Comparison of ENCODE assay signal across 13 cellular contexts in genomic region chr9:115063058-115063850, GRCh38. TPM values are rescaled to one million over a fixed set of nuclear protein-coding genes. Genes with fewer than 3 reads are reported as not detected.
DNase-seq lines count a peak whose midpoint lies in the region; ATAC-seq and TF ChIP-seq lines count a peak whose summit lies in the region.
"Had no signal": no experiment of that assay in that cellular context is flagged by ENCODE, and none has a peak within 500 bp of the region (broad histone marks: within the 10 kb centered on the region; RNA-seq: fewer than 3 reads in every experiment).

No MANE protein-coding gene starts in this region.

- CTCF ChIA-PET in AG04449 (lab: Yijun Ruan, JAX) = interaction anchor here (1.0 to 5.4 kb wide), 3 partner anchors 51 to 461 kb away, joined by 3 to 29 read pairs (median 3); no protein-coding TSS in a partner anchor

- H3K4me3 ChIP-seq in AG04449 (ENCODE audit: low read depth, low read length) = no peak overlapping the region
- peak overlapping the region in 1 of 2 donors; percentile 23 for H3K4me3 ChIP-seq in muscle layer of colon (ENCODE audit: low read depth in 1 of 2, low read length in 2 of 2)

- no peak for TF ChIP-seq CTCF in AG04449 (IDR thresholded peaks at IDR 0.05; ENCODE audit: insufficient read depth, low read length, missing control alignments)

- H3K9ac ChIP-seq in muscle layer of colon (ENCODE audit: low read length) = peak overlapping the region; percentile 4

- ATAC-seq in esophagus mucosa = peak; percentile 38
- ATAC-seq in HG02642 (IDR thresholded peaks at IDR 0.05; ENCODE audit: poor library complexity, unreplicated experiment) = no peak
- ATAC-seq in GM18907 (IDR thresholded peaks at IDR 0.05; ENCODE audit: unreplicated experiment) = no peak
- ATAC-seq: activated naive CD8-positive, alpha-beta T cell treated with anti-CD3 and anti-CD28 coated beads, Interleukin-2, amount 50 U/mL, for 24 hours; effector memory CD8-positive, alpha-beta T cell had no signal

- peaks cover 57% of the 10 kb centered on the region for H3K4me1 ChIP-seq in muscle layer of colon (ENCODE audit: insufficient read depth, low read length)

- peak; percentile 47 for DNase-seq in AG04449 (ENCODE audit: low read depth, low spot score)
- DNase-seq in LHCN-M2 (ENCODE audit: low read depth) = peak; percentile 34
- no peak for DNase-seq in stimulated activated naive CD4-positive, alpha-beta T cell treated with Interleukin-2 at 50 U/mL for 16 hours (lab: John Stamatoyannopoulos, UW)
- DNase-seq in DMS79 treated with DMSO at 0.1 percent for 48 hours (lab: John Stamatoyannopoulos, UW) = no peak
- DNase-seq: ACHN; activated naive CD8-positive, alpha-beta T cell treated with anti-CD3 and anti-CD28 coated beads, Interleukin-2, amount 50 U/mL, for 24 hours; effector memory CD8-positive, alpha-beta T cell; islet precursor cell had no signal

- H3K27me3 ChIP-seq in muscle layer of colon (ENCODE audit: control insufficient read depth in 1 of 2, insufficient read depth in 2 of 2, low read length in 2 of 2) = no peaks in the 10 kb centered on the region

- no peaks in the 10 kb centered on the region for H3K9me3 ChIP-seq in muscle layer of colon (ENCODE audit: low read length)

- H3K27ac ChIP-seq in muscle layer of colon (ENCODE audit: low read depth, low read length) = peak overlapping the region; percentile 77

- peaks cover 58% of the 10 kb centered on the region for H3K36me3 ChIP-seq in muscle layer of colon (ENCODE audit: insufficient read depth, low read length)

- POLR2A ChIA-PET in AG04449 (lab: Yijun Ruan, JAX) = no interaction called here

RNA-seq across cellular contexts. Expression of gene TNC, which starts 54.7 kb away (rescaled TPM):
- total RNA-seq in LHCN-M2 (2014; rRNA removed) (29.6 and 39.9 TPM in 2 replicates), esophagus mucosa (56.6 TPM)
- 2.1 TPM for polyA plus RNA-seq in LHCN-M2 (2012)
- total RNA-seq: T-helper 2 cell treated with Interferon-gamma antibody and Interleukin-4, amounts not matched to agents 100 ng/mL and 5 ng/mL, for 36 hours had no signal

Comparison
In these comparisons a context has a peak if more than half of its experiments do, and no peak if none do; other contexts are left out.
1. DNase-seq: peak in AG04449 (single experiment) and LHCN-M2 (single experiment); none in stimulated activated naive CD4-positive, alpha-beta T cell treated with Interleukin-2 at 50 U/mL for 16 hours (single experiment) and DMS79 treated with DMSO at 0.1 percent for 48 hours (single experiment).